In the genomic region with DNA sequence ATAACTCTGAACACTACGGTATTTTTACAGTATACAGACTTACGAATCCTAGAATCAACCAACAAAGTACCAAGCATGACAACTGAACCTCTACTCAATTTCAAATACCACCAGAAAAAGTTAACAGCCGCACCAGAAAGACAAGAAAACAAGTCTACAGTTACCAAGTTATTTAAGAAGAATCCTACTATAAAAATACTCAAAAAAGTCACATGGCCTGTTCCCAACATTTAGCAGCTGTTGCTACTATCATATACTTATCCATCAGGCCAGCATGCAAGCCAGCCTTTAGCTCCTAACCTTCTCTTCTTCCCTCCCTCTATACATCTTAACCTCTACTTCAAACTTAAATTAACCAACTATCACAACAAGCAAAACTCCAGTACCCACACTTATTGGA, we compare ENCODE assay signal across 9 cellular contexts. TPM values are rescaled to one million over a fixed set of nuclear protein-coding genes. Genes with fewer than 3 reads are reported as not detected.
DNase-seq lines count a peak whose midpoint lies in the region; FAIRE-seq and TF ChIP-seq lines count a peak whose summit lies in the region.
"Had no signal": no experiment of that assay in that cellular context is flagged by ENCODE, and none has a peak within 500 bp of the region (broad histone marks: within the 10 kb centered on the region; RNA-seq: fewer than 3 reads in every experiment).

No MANE protein-coding gene starts in this region.

- TF ChIP-seq RAD21 in H1 (IDR thresholded peaks at IDR 0.05 in 1 of 2, conservative IDR thresholded peaks at IDR 0.05 in 1 of 2; ENCODE audit: low read depth in 2 of 2, low read length in 2 of 2), result no peak

- peaks cover 16 to 22% of the 10 kb centered on the region in 2 experiments for H4K20me1 ChIP-seq in H1 (replicated peaks in 1 of 2; ENCODE audit: control insufficient read depth in 1 of 2, insufficient read depth in 2 of 2, low read length in 2 of 2)
- H4K20me1 ChIP-seq in neural progenitor cell (ENCODE audit: low read depth), result peaks cover 67% of the 10 kb centered on the region

- H3K4me3 ChIP-seq in Caco-2 (ENCODE audit: low read depth, low read length), result peak overlapping the region; percentile 100
- peak overlapping the region; percentile 99 for H3K4me3 ChIP-seq in NB4 (ENCODE audit: low read depth, low read length)
- peak overlapping the region; percentile 91 to 97 (median 96) for H3K4me3 ChIP-seq in H1 (ENCODE audit: extremely low read depth in 1 of 4, insufficient read depth in 2 of 4, low read depth in 3 of 4, low read length in 4 of 4)
- peak overlapping the region; percentile 86 for H3K4me3 ChIP-seq in neural progenitor cell

- no peaks in the 10 kb centered on the region for H3K27me3 ChIP-seq in Caco-2 (replicated peaks; ENCODE audit: control insufficient read depth, insufficient read depth, low read length)
- no peaks in the 10 kb centered on the region for H3K27me3 ChIP-seq in H1 (replicated peaks in 1 of 4; ENCODE audit: control insufficient read depth in 3 of 4, extremely low read depth in 1 of 4, insufficient read depth in 3 of 4, low read length in 3 of 4)
- H3K27me3 ChIP-seq in neural progenitor cell, result no peaks in the 10 kb centered on the region

- no peak overlapping the region for H3K23ac ChIP-seq in H1 (ENCODE audit: insufficient read length)

- no peak overlapping the region for H2BK12ac ChIP-seq in H1 (ENCODE audit: low read depth, low read length)

- H4K91ac ChIP-seq in H1 (replicated peaks; ENCODE audit: insufficient read length, low read length), result no peak overlapping the region

- H3K9ac ChIP-seq in H1 (replicated peaks in 1 of 4; ENCODE audit: extremely low read depth in 1 of 4, low read depth in 3 of 4, low read length in 3 of 4) (peak overlapping the region in 2 of 4 experiments; percentile 31 to 41; a peak in 2 of 7 replicates), neural progenitor cell (peak overlapping the region; percentile 96)

- H3F3A ChIP-seq in neural progenitor cell (ENCODE audit: low read depth), result peaks cover 25% of the 10 kb centered on the region

- no peak overlapping the region for H3K4ac ChIP-seq in H1 (replicated peaks; ENCODE audit: insufficient read length, low read depth, low read length)

- no peaks in the 10 kb centered on the region for H3K9me3 Mint-ChIP-seq in Caco-2 (ENCODE audit: unreplicated experiment)
- H3K9me3 Mint-ChIP-seq in neural progenitor cell, result peaks cover 4% of the 10 kb centered on the region

- no peak for FAIRE-seq in H1 (lab: Jason Lieb, UNC)
- no peak for FAIRE-seq in H54 (lab: Jason Lieb, UNC)

- TF ChIP-seq POLR2A in NB4 (IDR thresholded peaks at IDR 0.05; ENCODE audit: extremely low read depth, insufficient read length), result no peak
- TF ChIP-seq POLR2A in H1 (IDR thresholded peaks at IDR 0.05; ENCODE audit: control extremely low read depth in 1 of 2, low read depth in 2 of 2, low read length in 2 of 2), result no peak
- TF ChIP-seq POLR2A in H54 (IDR thresholded peaks at IDR 0.05; ENCODE audit: low read depth, low read length), result no peak

- H3K4me1 Mint-ChIP-seq in Caco-2 (ENCODE audit: low read depth, unreplicated experiment) (peaks cover 40% of the 10 kb centered on the region), neural progenitor cell (peaks cover 35% of the 10 kb centered on the region)

- H4K8ac ChIP-seq in H1 (ENCODE audit: extremely low read depth, insufficient read depth, low read length), result no peak overlapping the region

- 82% methylated on average over 3 of the region's 3 CpGs; no CpG with 5 or more reads in 1 of the 2 experiments for WGBS in H1 (ENCODE audit: extremely low coverage in 1 of 2, insufficient coverage in 1 of 2, insufficient read length in 1 of 2, insufficient replicate concordance in 2 of 2, low coverage in 1 of 2, low lambda C conversion rate in 2 of 2, missing lambda C conversion rate in 1 of 2), 2 experiments

- H3K36me3 ChIP-seq in Caco-2 (ENCODE audit: control insufficient read depth, insufficient read depth, low read length), result no peaks in the 10 kb centered on the region; the same call in none of the 2 replicates
- H3K36me3 ChIP-seq in H1 (ENCODE audit: control insufficient read depth in 2 of 4, insufficient read depth in 4 of 4, low read length in 3 of 4), result peaks cover 18 to 50% (median 27%) of the 10 kb centered on the region in 4 experiments
- peaks cover 42% of the 10 kb centered on the region for H3K36me3 ChIP-seq in neural progenitor cell

- no peak overlapping the region for H2AK5ac ChIP-seq in H1 (ENCODE audit: low read depth, low read length)

- H3K27ac Mint-ChIP-seq in Caco-2 (ENCODE audit: unreplicated experiment), result peak overlapping the region; percentile 74
- no peak overlapping the region for H3K27ac Mint-ChIP-seq in neural progenitor cell

- no peak for TF ChIP-seq EP300 in H1 (IDR thresholded peaks at IDR 0.05; ENCODE audit: borderline replicate concordance in 1 of 2, low read depth in 2 of 2, low read length in 2 of 2)

- BruUV-seq in Caco-2 (replicated peaks; lab: Mats Ljungman, UMichigan), result no TSS peak

- no peaks in the 10 kb centered on the region for H3K79me1 ChIP-seq in H1 (ENCODE audit: low read depth, low read length)

- H3K18ac ChIP-seq in H1 (ENCODE audit: extremely low read depth, low read length), result no peak overlapping the region

- H3K4me3 Mint-ChIP-seq in Caco-2 (ENCODE audit: unreplicated experiment), result peak overlapping the region; percentile 99
- peak overlapping the region; percentile 96 for H3K4me3 Mint-ChIP-seq in neural progenitor cell

- TF ChIP-seq CTCF in Caco-2 (IDR thresholded peaks at IDR 0.05; ENCODE audit: insufficient read depth in 1 of 2, low read depth in 1 of 2, low read length in 1 of 2, severe bottlenecking in 1 of 2, unreplicated experiment in 1 of 2) (no peak), NB4 (IDR thresholded peaks at IDR 0.05; ENCODE audit: low read depth, low read length) (no peak), H1 (IDR thresholded peaks at IDR 0.05; ENCODE audit: control extremely low read depth in 1 of 3, insufficient read depth in 1 of 3, low read depth in 1 of 3, low read length in 3 of 3) (no peak), neural progenitor cell (IDR thresholded peaks at IDR 0.05) (no peak)

- H2BK15ac ChIP-seq in H1 (ENCODE audit: low read length), result no peak overlapping the region

- no peak overlapping the region for H2BK120ac ChIP-seq in H1 (replicated peaks; ENCODE audit: low read depth, low read length)

- H3K79me2 ChIP-seq in H1 (ENCODE audit: control insufficient read depth in 1 of 2, insufficient read depth in 2 of 2, low read length in 2 of 2) (peaks cover 41 to 73% of the 10 kb centered on the region in 2 experiments), neural progenitor cell (ENCODE audit: low read depth) (peaks cover 72% of the 10 kb centered on the region)

- peaks cover 8% of the 10 kb centered on the region; the same call in 1 of the 2 replicates for H3K23me2 ChIP-seq in H1 (ENCODE audit: low read depth, low read length)

- peaks cover 84% of the 10 kb centered on the region for H3K36me3 Mint-ChIP-seq in Caco-2 (ENCODE audit: insufficient read depth, unreplicated experiment)
- H3K36me3 Mint-ChIP-seq in neural progenitor cell, result peaks cover 41% of the 10 kb centered on the region

- H2BK5ac ChIP-seq in H1 (ENCODE audit: low read depth, low read length), result no peak overlapping the region

- no peak overlapping the region for H3K14ac ChIP-seq in H1 (ENCODE audit: insufficient read length)

- H3K27me3 Mint-ChIP-seq in Caco-2 (ENCODE audit: insufficient read depth, unreplicated experiment) (no peaks in the 10 kb centered on the region), neural progenitor cell (ENCODE audit: insufficient read depth, low read depth) (peaks cover 7% of the 10 kb centered on the region)

- H2AFZ ChIP-seq in H1 (ENCODE audit: low read length), result no peak overlapping the region
- no peak overlapping the region for H2AFZ ChIP-seq in neural progenitor cell (replicated peaks)

- CTCF ChIA-PET in Caco-2 (lab: Charles Lee) (no interaction called here), H1 (lab: Charles Lee; ENCODE audit: partially characterized antibody) (interaction anchor here (1.1 to 4.5 kb wide), 3 partner anchors 9 to 35 kb away, joined by 3 to 18 read pairs (median 6); no protein-coding TSS in a partner anchor)

- H2BK20ac ChIP-seq in H1 (ENCODE audit: low read length), result no peak overlapping the region

- H4K5ac ChIP-seq in H1 (ENCODE audit: insufficient read length, low read depth, low read length), result no peak overlapping the region

- DNase-seq in Caco-2 (no peak), NB4 (ENCODE audit: low read depth) (no peak), H1 (ENCODE audit: low read depth in 1 of 2, low spot score in 2 of 2) (no peak), neural progenitor cell (ENCODE audit: low spot score) (no peak), SHP77 treated with DMSO at 0.1 percent for 48 hours (lab: John Stamatoyannopoulos, UW) (no peak), NCI-H1694 (lab: John Stamatoyannopoulos, UW) (no peak), H54 (ENCODE audit: insufficient read length, low spot score) (no peak), NCI-H1092 treated with DMSO at 0.1 percent for 48 hours (lab: John Stamatoyannopoulos, UW) (no peak)
- DNase-seq: activated CD4-positive, alpha-beta T cell treated with anti-CD3 and anti-CD28 coated beads for 1 hour had no signal

- H3K9me3 ChIP-seq in Caco-2 (no peaks in the 10 kb centered on the region), H1 (ENCODE audit: insufficient read depth in 2 of 2, low read depth in 1 of 2, low read length in 1 of 2) (no peaks in the 10 kb centered on the region), neural progenitor cell (ENCODE audit: low read depth) (no peaks in the 10 kb centered on the region)

- H3K4me1 ChIP-seq in Caco-2 (peaks cover 28% of the 10 kb centered on the region), H1 (replicated peaks in 1 of 4; ENCODE audit: control insufficient read depth in 3 of 4, insufficient read depth in 4 of 4, low read length in 3 of 4) (peaks cover 0 to 9% (median 5%) of the 10 kb centered on the region in 4 experiments; a peak in 4 of 7 replicates), neural progenitor cell (peaks cover 26% of the 10 kb centered on the region)

- no peak overlapping the region for H3K56ac ChIP-seq in H1 (replicated peaks; ENCODE audit: insufficient read length, low read depth, low read length)

- H3K27ac ChIP-seq in H1 (ENCODE audit: low read depth, low read length) (no peak overlapping the region), neural progenitor cell (no peak overlapping the region)

- intact Hi-C loops in Caco-2 (cut with micrococcal nuclease; ENCODE audit: unreplicated experiment), result no loop called here

- POLR2A ChIA-PET in Caco-2 (lab: Charles Lee) (interaction anchor here (1.0 to 2.1 kb wide), 2 partner anchors 20 to 37 kb away, joined by 3 to 20 read pairs; no protein-coding TSS in a partner anchor), H1 (lab: Charles Lee; ENCODE audit: partially characterized antibody) (interaction anchor here (0.8 to 25.2 kb wide), 11 partner anchors 11 to 99 kb away, joined by 3 to 890 read pairs (median 31); partner anchors contain the start of gene SNX14)

- H3K4me2 ChIP-seq in H1 (ENCODE audit: insufficient read depth in 1 of 2, low read depth in 2 of 2, low read length in 2 of 2) (peak overlapping the region; percentile 73 to 77), neural progenitor cell (peak overlapping the region; percentile 90)

RNA-seq across cellular contexts. Expression of gene SYNCRIP, which starts 1.9 kb away (rescaled TPM):
- 132 and 145 TPM in 2 replicates for total RNA-seq in Caco-2 (2022)
- total RNA-seq in H1 (2021; fragmentation: NEBNext Ultra II Directional; extraction: Animal tissue kit (Norgen Biotek cat#: 25700)), result 206 and 219 TPM in 2 replicates
- 14.7 and 16.8 TPM in 2 replicates for polyA plus RNA-seq in H1 (2011; rRNA removed)
- 25.9 TPM for polyA plus RNA-seq in H1 (2011; cell fraction: cytosol; rRNA removed)
- 11.5 TPM for polyA plus RNA-seq in H1 (2011; cell fraction: nucleus; rRNA removed)
- 117 to 198 TPM (median 139 TPM) in 4 replicates for polyA plus RNA-seq in H1 (2012, experiment 1 of 2)
- 27.7 TPM for polyA plus RNA-seq in H1 (2012, experiment 2 of 2)
- 135 TPM for polyA plus RNA-seq in H1 (2013, experiment 1 of 2)
- polyA plus RNA-seq in H1 (2013, experiment 2 of 2), result 140 TPM
- polyA minus RNA-seq in H1 (2011; rRNA and poly(A)+ RNA removed), result 15.6 and 29.3 TPM in 2 replicates
- polyA minus RNA-seq in H1 (2011; cell fraction: cytosol; rRNA and poly(A)+ RNA removed), result 29.4 TPM
- 48.2 TPM for polyA minus RNA-seq in H1 (2011; cell fraction: nucleus; rRNA and poly(A)+ RNA removed)
- total RNA-seq in neural progenitor cell (ENCODE audit: low replicate concordance), result 80.5 and 150 TPM in 2 replicates

RNA-seq across cellular contexts. Expression of gene SNX14, which starts 47.1 kb away (rescaled TPM):
- total RNA-seq in Caco-2 (2022), result 85.0 and 87.5 TPM in 2 replicates
- total RNA-seq in H1 (2021; fragmentation: NEBNext Ultra II Directional; extraction: Animal tissue kit (Norgen Biotek cat#: 25700)), result 24.2 and 29.6 TPM in 2 replicates
- polyA plus RNA-seq in H1 (2011; rRNA removed), result 8.3 and 11.9 TPM in 2 replicates
- 14.9 TPM for polyA plus RNA-seq in H1 (2011; cell fraction: cytosol; rRNA removed)
- 13.3 TPM for polyA plus RNA-seq in H1 (2011; cell fraction: nucleus; rRNA removed)
- 12.2 to 25.9 TPM (median 16.6 TPM) in 4 replicates for polyA plus RNA-seq in H1 (2012, experiment 1 of 2)
- polyA plus RNA-seq in H1 (2012, experiment 2 of 2), result 2.3 TPM
- polyA plus RNA-seq in H1 (2013, experiment 1 of 2), result 30.5 TPM
- polyA plus RNA-seq in H1 (2013, experiment 2 of 2), result 29.3 TPM
- 13.9 and 16.2 TPM in 2 replicates for polyA minus RNA-seq in H1 (2011; rRNA and poly(A)+ RNA removed)
- polyA minus RNA-seq in H1 (2011; cell fraction: cytosol; rRNA and poly(A)+ RNA removed), result 8.7 TPM
- polyA minus RNA-seq in H1 (2011; cell fraction: nucleus; rRNA and poly(A)+ RNA removed), result 39.0 TPM
- total RNA-seq in neural progenitor cell (ENCODE audit: low replicate concordance), result 46.7 and 95.2 TPM in 2 replicates
